ENCODE assay signal across 1 cellular context in the genomic region with DNA sequence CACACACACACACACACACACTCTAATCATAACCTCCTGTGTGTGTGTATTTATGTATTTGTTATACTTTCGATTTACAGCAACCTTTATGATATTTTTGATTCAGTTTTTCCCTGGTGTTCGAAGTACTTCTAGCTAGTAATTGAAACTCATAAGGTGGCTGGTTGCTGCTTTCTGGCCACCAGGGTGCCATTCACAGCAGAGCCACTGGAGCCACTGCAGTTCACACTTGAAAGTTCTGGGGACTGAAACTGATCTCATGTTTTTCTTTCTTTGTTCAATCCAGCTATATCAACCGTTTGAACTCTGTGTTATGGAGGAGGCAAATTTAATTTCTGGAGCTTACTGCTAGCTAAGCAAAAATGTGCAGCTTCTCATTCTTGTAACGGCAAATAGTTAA.
TF ChIP-seq lines count a peak whose summit lies in the region.

No MANE protein-coding gene starts in this region.

TF ChIP-seq in GM23338, 12 proteins besides CTCF, POLR2A, EP300 and RAD21 (continued from another document):
- TF ChIP-seq, protein P1, sequence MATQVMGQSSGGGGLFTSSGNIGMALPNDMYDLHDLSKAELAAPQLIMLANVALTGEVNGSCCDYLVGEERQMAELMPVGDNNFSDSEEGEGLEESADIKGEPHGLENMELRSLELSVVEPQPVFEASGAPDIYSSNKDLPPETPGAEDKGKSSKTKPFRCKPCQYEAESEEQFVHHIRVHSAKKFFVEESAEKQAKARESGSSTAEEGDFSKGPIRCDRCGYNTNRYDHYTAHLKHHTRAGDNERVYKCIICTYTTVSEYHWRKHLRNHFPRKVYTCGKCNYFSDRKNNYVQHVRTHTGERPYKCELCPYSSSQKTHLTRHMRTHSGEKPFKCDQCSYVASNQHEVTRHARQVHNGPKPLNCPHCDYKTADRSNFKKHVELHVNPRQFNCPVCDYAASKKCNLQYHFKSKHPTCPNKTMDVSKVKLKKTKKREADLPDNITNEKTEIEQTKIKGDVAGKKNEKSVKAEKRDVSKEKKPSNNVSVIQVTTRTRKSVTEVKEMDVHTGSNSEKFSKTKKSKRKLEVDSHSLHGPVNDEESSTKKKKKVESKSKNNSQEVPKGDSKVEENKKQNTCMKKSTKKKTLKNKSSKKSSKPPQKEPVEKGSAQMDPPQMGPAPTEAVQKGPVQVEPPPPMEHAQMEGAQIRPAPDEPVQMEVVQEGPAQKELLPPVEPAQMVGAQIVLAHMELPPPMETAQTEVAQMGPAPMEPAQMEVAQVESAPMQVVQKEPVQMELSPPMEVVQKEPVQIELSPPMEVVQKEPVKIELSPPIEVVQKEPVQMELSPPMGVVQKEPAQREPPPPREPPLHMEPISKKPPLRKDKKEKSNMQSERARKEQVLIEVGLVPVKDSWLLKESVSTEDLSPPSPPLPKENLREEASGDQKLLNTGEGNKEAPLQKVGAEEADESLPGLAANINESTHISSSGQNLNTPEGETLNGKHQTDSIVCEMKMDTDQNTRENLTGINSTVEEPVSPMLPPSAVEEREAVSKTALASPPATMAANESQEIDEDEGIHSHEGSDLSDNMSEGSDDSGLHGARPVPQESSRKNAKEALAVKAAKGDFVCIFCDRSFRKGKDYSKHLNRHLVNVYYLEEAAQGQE (IDR thresholded peaks at IDR 0.05; ENCODE audit: unreplicated experiment) = no peak
- TF ChIP-seq EZH2 (IDR thresholded peaks at IDR 0.05; ENCODE audit: low read depth, unreplicated experiment) (no peak), ETS1 (IDR thresholded peaks at IDR 0.05) (no peak), POLR2AphosphoS5 (IDR thresholded peaks at IDR 0.05; ENCODE audit: low read depth) (no peak), NANOG (IDR thresholded peaks at IDR 0.05; ENCODE audit: borderline replicate concordance) (no peak), STAT1 (IDR thresholded peaks at IDR 0.05; ENCODE audit: unreplicated experiment) (no peak), ZNF462 (CRISPR knock-in tag; IDR thresholded peaks at IDR 0.05) (no peak)
